ENCODE assay signal across 9 cellular contexts in genomic region chr1:3795453-3796214, GRCh38. TPM values are rescaled to one million over a fixed set of nuclear protein-coding genes. Genes with fewer than 3 reads are reported as not detected.
DNase-seq lines count a peak whose midpoint lies in the region; ATAC-seq and TF ChIP-seq lines count a peak whose summit lies in the region.
"Had no signal": no experiment of that assay in that cellular context is flagged by ENCODE, and none has a peak within 500 bp of the region (broad histone marks: within the 10 kb centered on the region; RNA-seq: fewer than 3 reads in every experiment).

No MANE protein-coding gene starts in this region.

- H3K4me3 Mint-ChIP-seq in activated CD4-positive, alpha-beta memory T cell treated with anti-CD3 and anti-CD28 coated beads, Interleukin-2, amount 10 ng/mL, durations not matched to agents 7 days and 5 days, result peak overlapping the region; percentile 79

- no peak for TF ChIP-seq POLR2A in stomach (IDR thresholded peaks at IDR 0.05)

- TF ChIP-seq EP300 in stomach (IDR thresholded peaks at IDR 0.05), result no peak

- peak overlapping the region; percentile 29 for H3K27ac Mint-ChIP-seq in activated CD4-positive, alpha-beta memory T cell treated with anti-CD3 and anti-CD28 coated beads, Interleukin-2, amount 10 ng/mL, durations not matched to agents 7 days and 5 days

- no peak for DNase-seq in GM12865 (ENCODE audit: low read depth)
- DNase-seq in activated CD4-positive, alpha-beta memory T cell treated with anti-CD3 and anti-CD28 coated beads, Interleukin-2, amount 10 ng/mL, durations not matched to agents 7 days and 5 days, result peak; percentile 31
- DNase-seq in stomach, result no peak
- DNase-seq in NCI-H446 (lab: John Stamatoyannopoulos, UW), result no peak
- DNase-seq in GM20000 (ENCODE audit: low spot score), result no peak

- CTCF ChIA-PET in activated CD4-positive, alpha-beta memory T cell treated with anti-CD3 and anti-CD28 coated beads, Interleukin-2, amount 10 ng/mL, durations not matched to agents 7 days and 5 days (lab: Charles Lee), result interaction anchor here (1.2 to 5.0 kb wide), 5 partner anchors 8 to 62 kb away, joined by 3 to 29 read pairs (median 6); partner anchors contain the start of genes CEP104 and DFFB

- intact Hi-C loops in stomach (cut with DNase I; ENCODE audit: low total_unique reads), result no loop called here

- H3K9me3 Mint-ChIP-seq in activated CD4-positive, alpha-beta memory T cell treated with anti-CD3 and anti-CD28 coated beads, Interleukin-2, amount 10 ng/mL, durations not matched to agents 7 days and 5 days, result no peaks in the 10 kb centered on the region

- ATAC-seq in HG02938 (IDR thresholded peaks at IDR 0.05; ENCODE audit: unreplicated experiment) (peak; percentile 4), GM18511 (IDR thresholded peaks at IDR 0.05; ENCODE audit: unreplicated experiment) (no peak)

- H3K9me3 ChIP-seq in stomach, result no peaks in the 10 kb centered on the region

- 2 to 7% (median 4%) methylated on average over 21 to 53 of the region's 53 CpGs for WGBS in stomach, 5 donors

- H3K27me3 Mint-ChIP-seq in activated CD4-positive, alpha-beta memory T cell treated with anti-CD3 and anti-CD28 coated beads, Interleukin-2, amount 10 ng/mL, durations not matched to agents 7 days and 5 days, result peaks cover 2% of the 10 kb centered on the region

- H3K36me3 Mint-ChIP-seq in activated CD4-positive, alpha-beta memory T cell treated with anti-CD3 and anti-CD28 coated beads, Interleukin-2, amount 10 ng/mL, durations not matched to agents 7 days and 5 days (ENCODE audit: low read depth), result peaks cover 7% of the 10 kb centered on the region

- peaks cover 0 to 17% (median 13%) of the 10 kb centered on the region in 4 donors for H3K36me3 ChIP-seq in stomach

- H3K27ac ChIP-seq in stomach, result peak overlapping the region; percentile 46 to 86 (median 69)

- H3K4me1 ChIP-seq in stomach, result peaks cover 32 to 62% (median 47%) of the 10 kb centered on the region in 4 donors

- POLR2A ChIA-PET in activated CD4-positive, alpha-beta memory T cell treated with anti-CD3 and anti-CD28 coated beads, Interleukin-2, amount 10 ng/mL, durations not matched to agents 7 days and 5 days (lab: Charles Lee), result interaction anchor here (1.0 to 3.0 kb wide), 8 partner anchors 8 to 1218 kb away, joined by 3 to 26 read pairs (median 8); partner anchors contain the start of genes C1orf174, CEP104 and DFFB

- H3K4me3 ChIP-seq in GM12865 (ENCODE audit: low read depth, low read length) (peak overlapping the region; percentile 58), iPS-11a (ENCODE audit: low read depth, low read length) (peak overlapping the region; percentile 89), stomach (peak overlapping the region; percentile 95 to 99 (median 97))

- peaks cover 0 to 9% (median 4%) of the 10 kb centered on the region in 3 donors for H3K27me3 ChIP-seq in stomach

- no peak for TF ChIP-seq CTCF in GM12865 (IDR thresholded peaks at IDR 0.05; ENCODE audit: insufficient read depth, low read depth, low read length, missing control alignments)
- no peak for TF ChIP-seq CTCF in stomach (IDR thresholded peaks at IDR 0.05)
- TF ChIP-seq CTCF in GM20000 (IDR thresholded peaks at IDR 0.05; ENCODE audit: extremely low read depth, missing control alignments), result no peak

- peaks cover 42% of the 10 kb centered on the region for H3K4me1 Mint-ChIP-seq in activated CD4-positive, alpha-beta memory T cell treated with anti-CD3 and anti-CD28 coated beads, Interleukin-2, amount 10 ng/mL, durations not matched to agents 7 days and 5 days

RNA-seq across cellular contexts. Expression of gene LRRC47, which starts 0.7 kb away (rescaled TPM):
- total RNA-seq in activated CD4-positive, alpha-beta memory T cell treated with anti-CD3 and anti-CD28 coated beads, Interleukin-2, amount 10 ng/mL, durations not matched to agents 7 days and 5 days, result 10 to 100 TPM; 32.4 to 33.5 TPM
- total RNA-seq in stomach, result 100 to 1,000 TPM in 1 of 5 donors, 10 to 100 TPM in 4; 19.8 to 212 (median 49.0) TPM
- 10 to 100 TPM; 12.0 to 22.9 (median 18.5) TPM for polyA plus RNA-seq in stomach

RNA-seq across cellular contexts. Expression of gene SMIM1, which starts 23.1 kb away (rescaled TPM):
- not detected for total RNA-seq in activated CD4-positive, alpha-beta memory T cell treated with anti-CD3 and anti-CD28 coated beads, Interleukin-2, amount 10 ng/mL, durations not matched to agents 7 days and 5 days
- total RNA-seq in stomach, result not detected
- 10 to 100 TPM in 2 of 3 donors, 1 to 10 TPM in 1; 7.3 to 26.5 (median 12.5) TPM for polyA plus RNA-seq in stomach
- total RNA-seq: T-helper 1 cell treated with Interleukin-12 subunit alpha and Interleukin-12 subunit beta and Interleukin-4 antibody, amounts not matched to agents 30 ng/mL and 1 ng/mL, for 36 hours had no signal

RNA-seq across cellular contexts. Expression of gene CCDC27, which starts 43.4 kb away (rescaled TPM):
- total RNA-seq in activated CD4-positive, alpha-beta memory T cell treated with anti-CD3 and anti-CD28 coated beads, Interleukin-2, amount 10 ng/mL, durations not matched to agents 7 days and 5 days, result not detected
- total RNA-seq in stomach, result not detected
- polyA plus RNA-seq in stomach, result not detected
- total RNA-seq: T-helper 1 cell treated with Interleukin-12 subunit alpha and Interleukin-12 subunit beta and Interleukin-4 antibody, amounts not matched to agents 30 ng/mL and 1 ng/mL, for 36 hours had no signal
